In the genomic region with DNA sequence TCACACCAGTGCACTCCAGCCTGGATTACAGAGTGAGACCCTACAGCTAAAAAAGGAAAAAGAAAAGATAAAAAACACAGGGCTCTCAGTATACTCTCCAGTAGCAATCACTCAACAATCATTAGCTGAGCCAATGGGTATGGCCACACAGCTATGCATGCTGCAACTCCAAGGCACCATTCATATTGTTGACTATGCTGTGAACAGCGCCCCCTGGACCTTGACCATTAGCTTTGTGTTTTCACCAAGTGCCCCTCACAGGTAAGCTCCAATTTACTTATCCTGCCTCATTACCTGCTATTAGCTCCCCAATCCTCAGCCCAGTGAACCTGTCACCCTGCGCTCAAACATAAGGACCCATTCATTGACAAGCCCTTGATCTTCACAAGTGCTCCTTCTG, we compare ENCODE assay signal across 1 cellular context.
TF ChIP-seq lines count a peak whose summit lies in the region.

No MANE protein-coding gene starts in this region.

TF ChIP-seq in HepG2, 621 proteins besides CTCF, POLR2A, EP300 and RAD21:
- TF ChIP-seq SYNCRIP (IDR thresholded peaks at IDR 0.05; ENCODE audit: insufficient read depth, low read depth, low read length) (no peak), ZNF143 (CRISPR knock-in tag; IDR thresholded peaks at IDR 0.05) (no peak), ZNF343 (CRISPR knock-in tag; IDR thresholded peaks at IDR 0.05) (no peak), ZNF180 (CRISPR knock-in tag; IDR thresholded peaks at IDR 0.05; ENCODE audit: borderline replicate concordance, low read depth) (no peak), ZBTB7B (CRISPR knock-in tag; IDR thresholded peaks at IDR 0.05) (no peak), PAF1 (CRISPR knock-in tag; IDR thresholded peaks at IDR 0.05) (no peak), PRMT3 (CRISPR knock-in tag; IDR thresholded peaks at IDR 0.05; ENCODE audit: borderline replicate concordance, low read depth) (no peak), ZNF329 (CRISPR knock-in tag; IDR thresholded peaks at IDR 0.05; ENCODE audit: low read depth) (no peak), MEF2D (CRISPR knock-in tag; IDR thresholded peaks at IDR 0.05) (no peak), EHMT2 (IDR thresholded peaks at IDR 0.05; ENCODE audit: borderline replicate concordance, low read depth, low read length) (no peak)
- TF ChIP-seq, protein P1, sequence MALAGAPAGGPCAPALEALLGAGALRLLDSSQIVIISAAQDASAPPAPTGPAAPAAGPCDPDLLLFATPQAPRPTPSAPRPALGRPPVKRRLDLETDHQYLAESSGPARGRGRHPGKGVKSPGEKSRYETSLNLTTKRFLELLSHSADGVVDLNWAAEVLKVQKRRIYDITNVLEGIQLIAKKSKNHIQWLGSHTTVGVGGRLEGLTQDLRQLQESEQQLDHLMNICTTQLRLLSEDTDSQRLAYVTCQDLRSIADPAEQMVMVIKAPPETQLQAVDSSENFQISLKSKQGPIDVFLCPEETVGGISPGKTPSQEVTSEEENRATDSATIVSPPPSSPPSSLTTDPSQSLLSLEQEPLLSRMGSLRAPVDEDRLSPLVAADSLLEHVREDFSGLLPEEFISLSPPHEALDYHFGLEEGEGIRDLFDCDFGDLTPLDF (CRISPR knock-in tag; IDR thresholded peaks at IDR 0.05): no peak
- TF ChIP-seq, protein P2, sequence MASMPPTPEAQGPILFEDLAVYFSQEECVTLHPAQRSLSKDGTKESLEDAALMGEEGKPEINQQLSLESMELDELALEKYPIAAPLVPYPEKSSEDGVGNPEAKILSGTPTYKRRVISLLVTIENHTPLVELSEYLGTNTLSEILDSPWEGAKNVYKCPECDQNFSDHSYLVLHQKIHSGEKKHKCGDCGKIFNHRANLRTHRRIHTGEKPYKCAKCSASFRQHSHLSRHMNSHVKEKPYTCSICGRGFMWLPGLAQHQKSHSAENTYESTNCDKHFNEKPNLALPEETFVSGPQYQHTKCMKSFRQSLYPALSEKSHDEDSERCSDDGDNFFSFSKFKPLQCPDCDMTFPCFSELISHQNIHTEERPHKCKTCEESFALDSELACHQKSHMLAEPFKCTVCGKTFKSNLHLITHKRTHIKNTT (CRISPR knock-in tag; IDR thresholded peaks at IDR 0.05): no peak
